ENCODE assay signal across 8 cellular contexts in the genomic region with DNA sequence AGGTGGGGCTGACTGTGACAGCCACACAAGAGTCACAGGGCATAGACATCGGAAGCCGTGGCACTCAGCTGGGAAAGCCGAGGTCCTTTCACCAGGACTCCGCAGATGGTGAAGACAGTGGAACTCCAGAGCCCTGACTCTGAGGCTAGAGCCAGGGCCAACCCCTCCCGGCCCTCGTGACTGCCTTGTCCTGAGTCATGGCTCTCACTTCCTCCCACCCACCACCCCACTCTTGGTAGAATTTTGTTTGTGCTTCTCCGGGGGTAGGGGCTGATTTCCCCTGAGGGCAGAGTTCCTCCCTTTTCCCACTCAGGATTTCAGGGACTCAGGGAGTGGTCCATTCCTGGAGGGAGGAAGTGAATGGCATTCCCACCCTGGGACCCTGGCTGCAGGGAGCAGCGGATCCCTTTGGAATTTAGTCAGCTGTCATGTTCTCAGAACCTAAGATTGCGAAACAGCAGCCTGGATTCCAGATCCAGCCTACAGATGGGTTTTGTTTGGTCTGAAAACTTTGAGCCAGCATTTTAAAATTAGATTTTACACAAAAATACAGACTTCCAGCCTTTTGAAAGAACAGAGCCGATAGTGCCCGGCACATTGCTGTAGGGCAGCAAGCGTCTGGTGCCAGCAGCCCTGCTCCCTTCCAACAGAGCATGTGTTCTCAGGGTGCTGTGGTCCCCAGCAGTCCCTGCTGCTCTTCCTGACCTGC. TPM values are rescaled to one million over a fixed set of nuclear protein-coding genes. Genes with fewer than 3 reads are reported as not detected.
A peak's percentile ranks its signal among the peaks of the same experiment; 100 is the strongest.
DNase-seq lines count a peak whose midpoint lies in the region; ATAC-seq and TF ChIP-seq lines count a peak whose summit lies in the region.

No MANE protein-coding gene starts in this region.

- peak overlapping the region; percentile 99 for H2BK20ac ChIP-seq in IMR-90 (ENCODE audit: low read depth, low read length)

- H3K27ac Mint-ChIP-seq in dendritic cell treated with granulocyte-macrophage colony-stimulating factor and Interleukin-4, amounts not matched to agents 40 ng/mL and 50 ng/mL, for 4 days: peak overlapping the region; percentile 91

- H2AFZ ChIP-seq in IMR-90 (replicated peaks; ENCODE audit: low read length, poor library complexity): peak overlapping the region; percentile 96

- H3K9me3 Mint-ChIP-seq in dendritic cell treated with granulocyte-macrophage colony-stimulating factor and Interleukin-4, amounts not matched to agents 40 ng/mL and 50 ng/mL, for 4 days: no peaks in the 10 kb centered on the region

- H3K23ac ChIP-seq in IMR-90 (ENCODE audit: low read depth, low read length): peak overlapping the region; percentile 94
- no peak overlapping the region for H3K23ac ChIP-seq in mesendoderm (ENCODE audit: low read length)

- ATAC-seq in IMR-90 (ENCODE audit: low read depth): peak; percentile 96

- peak overlapping the region; percentile 75 for H3K56ac ChIP-seq in IMR-90 (ENCODE audit: extremely low read depth, insufficient read depth, low read length)
- H3K56ac ChIP-seq in mesendoderm (ENCODE audit: low read length): no peak overlapping the region

- H4K8ac ChIP-seq in IMR-90 (ENCODE audit: low read depth in 2 of 2, low read length in 2 of 2) (peak overlapping the region; percentile 6 to 94), mesendoderm (ENCODE audit: low read depth, low read length) (no peak overlapping the region)

- no peak for TF ChIP-seq CTCF in IMR-90 (conservative IDR thresholded peaks at IDR 0.05; ENCODE audit: low read depth, low read length)

- no peaks in the 10 kb centered on the region for H3K79me1 ChIP-seq in IMR-90 (ENCODE audit: low read depth in 1 of 2, low read length in 2 of 2)
- no peaks in the 10 kb centered on the region for H3K79me1 ChIP-seq in mesendoderm (ENCODE audit: low read length)

- no TSS peak for BruUV-seq in IMR-90 (replicated peaks; lab: Mats Ljungman, UMichigan)

- H3K9ac ChIP-seq in IMR-90 (ENCODE audit: low read depth, low read length) (peak overlapping the region; percentile 25; the same call in 1 of the 2 replicates), mesendoderm (ENCODE audit: low read length) (no peak overlapping the region)

- H3K18ac ChIP-seq in IMR-90 (ENCODE audit: low read depth, low read length) (peak overlapping the region; percentile 70), mesendoderm (ENCODE audit: low read length) (no peak overlapping the region)

- peaks cover 97% of the 10 kb centered on the region for H3K36me3 Mint-ChIP-seq in dendritic cell treated with granulocyte-macrophage colony-stimulating factor and Interleukin-4, amounts not matched to agents 40 ng/mL and 50 ng/mL, for 4 days (ENCODE audit: low read depth)

- CTCF ChIA-PET in IMR-90 (lab: Yijun Ruan, JAX): interaction anchor here (0.7 to 1.7 kb wide), 2 partner anchors 15 to 50 kb away, joined by 3 to 5 read pairs; no protein-coding TSS in a partner anchor

- H4K91ac ChIP-seq in IMR-90 (ENCODE audit: insufficient read depth, low read depth, low read length): peak overlapping the region; percentile 86

- peak overlapping the region; percentile 90 for H3K14ac ChIP-seq in IMR-90 (replicated peaks; ENCODE audit: low read depth, low read length)

- peak overlapping the region; percentile 89 for H2AK5ac ChIP-seq in IMR-90 (ENCODE audit: low read depth, low read length)
- no peak overlapping the region for H2AK5ac ChIP-seq in mesendoderm (ENCODE audit: low read length)

- H3K4me3 Mint-ChIP-seq in dendritic cell treated with granulocyte-macrophage colony-stimulating factor and Interleukin-4, amounts not matched to agents 40 ng/mL and 50 ng/mL, for 4 days: peak overlapping the region; percentile 58

- H2BK15ac ChIP-seq in IMR-90 (ENCODE audit: low read depth, low read length) (peak overlapping the region; percentile 67; the same call in 2 of the 3 replicates), mesendoderm (replicated peaks; ENCODE audit: low read depth) (no peak overlapping the region)

- peaks cover 5% of the 10 kb centered on the region; the same call in 1 of the 2 replicates for H3K36me3 ChIP-seq in IMR-90 (ENCODE audit: control insufficient read depth, insufficient read depth, low read length)
- H3K36me3 ChIP-seq in mesendoderm (ENCODE audit: control insufficient read depth, insufficient read depth, low read length): no peaks in the 10 kb centered on the region
- H3K36me3 ChIP-seq in thymus (ENCODE audit: control insufficient read depth, insufficient read depth): peaks cover 24% of the 10 kb centered on the region

- dilution Hi-C loops in IMR-90 (cut with HindIII; ENCODE audit: low sequenced_read_pairs, unreplicated experiment): no loop called here

- TF ChIP-seq POLR2A in IMR-90 (IDR thresholded peaks at IDR 0.05; ENCODE audit: low read depth, low read length): no peak

- no peaks in the 10 kb centered on the region for H3K9me3 ChIP-seq in IMR-90 (ENCODE audit: control insufficient read depth, insufficient read depth, low read length)
- peaks cover 1% of the 10 kb centered on the region for H3K9me3 ChIP-seq in thymus (ENCODE audit: control insufficient read depth)

- H2BK5ac ChIP-seq in IMR-90 (ENCODE audit: low read depth, low read length, poor library complexity, severe bottlenecking) (peak overlapping the region; percentile 59), mesendoderm (ENCODE audit: low read length) (no peak overlapping the region)

- H3K9me1 ChIP-seq in IMR-90 (ENCODE audit: insufficient read depth, low read length): peaks cover 28% of the 10 kb centered on the region

- peak overlapping the region; percentile 77 for H3K4me2 ChIP-seq in IMR-90 (ENCODE audit: low read depth, low read length)
- no peak overlapping the region for H3K4me2 ChIP-seq in mesendoderm (ENCODE audit: low read length)

- H3K4ac ChIP-seq in IMR-90 (ENCODE audit: low read depth, low read length): peak overlapping the region; percentile 95
- H3K4ac ChIP-seq in mesendoderm (ENCODE audit: low read depth, low read length): no peak overlapping the region

- peak overlapping the region; percentile 41; the same call in 1 of the 2 replicates for H4K5ac ChIP-seq in IMR-90 (ENCODE audit: low read depth, low read length)
- H4K5ac ChIP-seq in mesendoderm (ENCODE audit: low read length): no peak overlapping the region

- H2BK120ac ChIP-seq in IMR-90 (ENCODE audit: low read depth, low read length): peak overlapping the region; percentile 98
- H2BK120ac ChIP-seq in mesendoderm (ENCODE audit: low read depth, low read length): no peak overlapping the region

- no peaks in the 10 kb centered on the region for H4K20me1 ChIP-seq in IMR-90 (ENCODE audit: insufficient read depth, low read length)

- intact Hi-C loops in IMR-90 (cut with micrococcal nuclease): no loop called here
- intact Hi-C loops in dendritic cell treated with granulocyte-macrophage colony-stimulating factor and Interleukin-4, amounts not matched to agents 40 ng/mL and 50 ng/mL, for 4 days (cut with micrococcal nuclease): loop anchor here (5.0 kb wide), 1 partner anchor 75 kb away; no protein-coding TSS in a partner anchor

- 51% methylated on average over 7 of the region's 12 CpGs; no CpG with 5 or more reads in 1 of the 2 experiments for WGBS in IMR-90 (ENCODE audit: extremely low coverage in 2 of 2, insufficient read length in 1 of 2), 2 experiments
- WGBS in mesendoderm (ENCODE audit: extremely low coverage, insufficient coverage, low lambda C conversion rate): no CpG with 5 or more reads among the region's 12 CpGs
- WGBS in thymus: 92% methylated on average over 12 of the region's 12 CpGs

- peak; percentile 72 for DNase-seq in A172 (ENCODE audit: low spot score)
- DNase-seq in IMR-90: peak; percentile 83
- DNase-seq in mesendoderm: peak; percentile 51
- DNase-seq in COLO668 (lab: John Stamatoyannopoulos, UW; ENCODE audit: unreplicated experiment): no peak
- DNase-seq in activated effector memory CD4-positive, alpha-beta T cell treated with anti-CD3 and anti-CD28 coated beads, Interleukin-2, amount 50 U/mL, for 16 hours: no peak
- no peak for DNase-seq in NCI-H345 treated with DMSO at 0.1 percent for 48 hours (lab: John Stamatoyannopoulos, UW; ENCODE audit: unreplicated experiment)

- TF ChIP-seq RAD21 in IMR-90 (IDR thresholded peaks at IDR 0.05; ENCODE audit: low read length): no peak

- H3K4me1 Mint-ChIP-seq in dendritic cell treated with granulocyte-macrophage colony-stimulating factor and Interleukin-4, amounts not matched to agents 40 ng/mL and 50 ng/mL, for 4 days (ENCODE audit: low read depth): peaks cover 62% of the 10 kb centered on the region

- POLR2A ChIA-PET in IMR-90 (lab: Charles Lee; ENCODE audit: unreplicated experiment): no interaction called here

- H3K27ac ChIP-seq in IMR-90 (ENCODE audit: insufficient read depth, low read length) (peak overlapping the region; percentile 70), mesendoderm (ENCODE audit: low read depth, low read length) (no peak overlapping the region), thymus (ENCODE audit: low read depth) (peak overlapping the region; percentile 46)

- peak overlapping the region; percentile 97 for H2AK9ac ChIP-seq in IMR-90 (replicated peaks; ENCODE audit: low read depth, low read length, poor library complexity)

- H3K4me1 ChIP-seq in IMR-90 (ENCODE audit: control insufficient read depth, insufficient read depth, low read length) (peaks cover 14% of the 10 kb centered on the region), mesendoderm (ENCODE audit: control insufficient read depth, low read depth, low read length) (no peaks in the 10 kb centered on the region), thymus (ENCODE audit: control insufficient read depth, insufficient read depth, low read length) (peaks cover 2% of the 10 kb centered on the region)

- H3K79me2 ChIP-seq in mesendoderm (ENCODE audit: control insufficient read depth, insufficient read depth, low read length): no peaks in the 10 kb centered on the region

- H3K27me3 Mint-ChIP-seq in dendritic cell treated with granulocyte-macrophage colony-stimulating factor and Interleukin-4, amounts not matched to agents 40 ng/mL and 50 ng/mL, for 4 days: no peaks in the 10 kb centered on the region

- H3K27me3 ChIP-seq in IMR-90 (ENCODE audit: control insufficient read depth, insufficient read depth, low read length) (no peaks in the 10 kb centered on the region), mesendoderm (ENCODE audit: insufficient read depth, low read length, poor library complexity) (no peaks in the 10 kb centered on the region), thymus (ENCODE audit: control insufficient read depth, insufficient read depth) (no peaks in the 10 kb centered on the region)

- no peak overlapping the region for H3K4me3 ChIP-seq in IMR-90 (ENCODE audit: insufficient read depth, low read depth, low read length)
- H3K4me3 ChIP-seq in mesendoderm (ENCODE audit: low read length): no peak overlapping the region
- H3K4me3 ChIP-seq in thymus (ENCODE audit: low read length): no peak overlapping the region

- in situ Hi-C loops in IMR-90 (cut with MboI; ENCODE audit: low sequenced_read_pairs): no loop called here

RNA-seq across cellular contexts. Expression of a gene that starts 50.7 kb away (rescaled TPM):
- total RNA-seq in A172 (2014; rRNA removed; shearing (Covaris generic)): 8.9 and 13.3 TPM in 2 replicates
- total RNA-seq in IMR-90 (2012; rRNA removed): 2.0 and 2.5 TPM in 2 replicates
- 10.4 and 13.2 TPM in 2 replicates for polyA plus RNA-seq in IMR-90 (2012; rRNA removed)
- polyA plus RNA-seq in IMR-90 (2012; cell fraction: cytosol; rRNA removed): 7.7 and 13.8 TPM in 2 replicates
- 58.1 and 63.1 TPM in 2 replicates for polyA plus RNA-seq in IMR-90 (2012; cell fraction: nucleus; rRNA removed; ENCODE audit: low replicate concordance)
- polyA plus RNA-seq in mesendoderm (2013, experiment 1 of 2): 6.1 TPM
- polyA plus RNA-seq in mesendoderm (2013, experiment 2 of 2): 7.0 TPM
- polyA plus RNA-seq in thymus: 16.7 TPM

Comparison
In these comparisons a context has a peak if more than half of its experiments do, and no peak if none do; other contexts are left out.
1. DNase-seq: peak in A172 (single experiment), IMR-90 (single experiment) and mesendoderm (single experiment); none in COLO668 (single experiment), activated effector memory CD4-positive, alpha-beta T cell treated with anti-CD3 and anti-CD28 coated beads, Interleukin-2, amount 50 U/mL, for 16 hours (single experiment) and NCI-H345 treated with DMSO at 0.1 percent for 48 hours (single experiment).